ENCODE assay signal across 9 cellular contexts in the genomic region with DNA sequence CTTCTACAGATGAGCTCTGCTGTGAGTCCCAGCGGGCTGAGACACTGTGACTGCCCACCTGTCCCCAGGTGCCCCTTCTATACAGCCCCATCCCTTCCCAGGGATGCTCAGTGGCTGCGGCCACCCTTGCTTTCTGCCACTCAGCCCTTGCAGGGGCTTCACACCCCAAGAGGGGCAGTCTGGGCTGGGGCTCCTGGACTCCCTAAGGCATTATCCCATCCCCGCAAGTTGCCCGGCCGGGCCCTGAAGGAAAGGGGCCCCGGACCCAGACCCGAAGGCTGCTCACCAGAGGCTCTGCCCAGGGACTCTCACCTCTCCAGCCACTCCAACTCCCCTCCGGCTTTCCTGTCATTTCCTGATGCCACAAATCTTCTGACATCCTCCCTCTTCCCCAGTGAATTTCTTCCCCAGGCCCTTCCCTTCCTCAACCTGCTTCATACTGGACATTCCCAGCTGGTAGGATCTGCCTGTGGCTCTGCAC.
DNase-seq lines count a peak whose midpoint lies in the region; ATAC-seq and TF ChIP-seq lines count a peak whose summit lies in the region.
"Had no signal": no experiment of that assay in that cellular context is flagged by ENCODE, and none has a peak within 500 bp of the region (broad histone marks: within the 10 kb centered on the region; RNA-seq: fewer than 3 reads in every experiment).

No MANE protein-coding gene starts in this region.

- H3K4me3 ChIP-seq in H7 (ENCODE audit: insufficient read depth, low read depth, low read length) (no peak overlapping the region), iPS-20b (ENCODE audit: low read length) (no peak overlapping the region), skeletal muscle tissue (ENCODE audit: low read length in 3 of 3) (peak overlapping the region; percentile 47 to 62 (median 52))
- H3K4me3 ChIP-seq: GM23248, SK-N-MC had no signal

- no peaks in the 10 kb centered on the region for H3K9me3 ChIP-seq in iPS-20b (ENCODE audit: insufficient read depth, low read depth, low read length)
- H3K9me3 ChIP-seq in skeletal muscle tissue (ENCODE audit: control insufficient read depth in 3 of 3, low read length in 3 of 3) = no peaks in the 10 kb centered on the region

- DNase-seq in H7 (peak; percentile 54), inferior parietal cortex (ENCODE audit: extremely low spot score) (no peak), HuH-7 (ENCODE audit: low spot score) (no peak)

- H3K27me3 ChIP-seq in H7 (ENCODE audit: control insufficient read depth, insufficient read depth, low read length) (no peaks in the 10 kb centered on the region), iPS-20b (ENCODE audit: insufficient read depth, low read length) (no peaks in the 10 kb centered on the region), skeletal muscle tissue (ENCODE audit: control insufficient read depth in 3 of 3, insufficient read depth in 3 of 3, low read length in 3 of 3) (no peaks in the 10 kb centered on the region)

- ATAC-seq in GM18511 (IDR thresholded peaks at IDR 0.05; ENCODE audit: unreplicated experiment) = no peak

- peak overlapping the region; percentile 84 for H3K27ac ChIP-seq in VCaP
- H3K27ac ChIP-seq in iPS-20b (ENCODE audit: low read length) = no peak overlapping the region
- H3K27ac ChIP-seq in skeletal muscle tissue (ENCODE audit: low read depth, low read length) = peak overlapping the region; percentile 95
- H3K27ac ChIP-seq: GM23248, SK-N-MC had no signal

- H3K9ac ChIP-seq in iPS-20b (ENCODE audit: low read depth, low read length) = 0 out of 2 replicates have a peak overlapping the region, but pooled peaks have one; percentile 3
- peak overlapping the region; percentile 76 to 86 (median 82) for H3K9ac ChIP-seq in skeletal muscle tissue (ENCODE audit: low read depth in 1 of 3, low read length in 3 of 3)
- H3K9ac ChIP-seq: GM23248 had no signal

- H3K4me1 ChIP-seq in iPS-20b (ENCODE audit: insufficient read depth, low read length) = peaks cover 19% of the 10 kb centered on the region
- H3K4me1 ChIP-seq in skeletal muscle tissue (ENCODE audit: control insufficient read depth in 3 of 3, insufficient read depth in 3 of 3, low read length in 3 of 3) = peaks cover 56 to 68% (median 65%) of the 10 kb centered on the region in 3 donors

- TF ChIP-seq CTCF in VCaP (conservative IDR thresholded peaks at IDR 0.05) = no peak

- H3K36me3 ChIP-seq in H7 (replicated peaks; ENCODE audit: control insufficient read depth, insufficient read depth, low read length) (no peaks in the 10 kb centered on the region; the same call in 1 of the 2 replicates), iPS-20b (ENCODE audit: insufficient read depth, low read depth, low read length) (no peaks in the 10 kb centered on the region), skeletal muscle tissue (ENCODE audit: control insufficient read depth in 3 of 3, insufficient read depth in 3 of 3, low read length in 3 of 3) (peaks cover 0 to 4% (median 0%) of the 10 kb centered on the region in 3 donors)

Comparison
In these comparisons a context has a peak if more than half of its experiments do, and no peak if none do; other contexts are left out.
1. H3K4me3 ChIP-seq: peak in skeletal muscle tissue (3 of 3); none in H7 (single experiment) and iPS-20b (single experiment).